Comparison of ENCODE assay signal across 25 cellular contexts in genomic region chr9:6121707-6122106, GRCh38.
"Had no signal": no experiment of that assay in that cellular context is flagged by ENCODE, and none has a peak within 500 bp of the region (broad histone marks: within the 10 kb centered on the region; RNA-seq: fewer than 3 reads in every experiment).

No MANE protein-coding gene starts in this region.

- H3K4me1 Mint-ChIP-seq: endodermal cell; immature natural killer cell; natural killer cell; stimulated activated naive B cell treated with anti-CD40 and anti-IgM and Interleukin-4, amounts not matched to agents 10 μg/mL and 1 μg/mL and 100 μg/mL, for 72 hours had no signal

- H3K27ac ChIP-seq: dorsolateral prefrontal cortex, esophagus muscularis mucosa, ovary, psoas muscle, sigmoid colon, thoracic aorta, tibial nerve, upper lobe of left lung had no signal

- H3K4me3 ChIP-seq: dorsolateral prefrontal cortex, esophagus muscularis mucosa, ovary, psoas muscle, sigmoid colon, thoracic aorta, tibial nerve, upper lobe of left lung had no signal

- H3K9me3 Mint-ChIP-seq: endodermal cell; immature natural killer cell; natural killer cell; stimulated activated naive B cell treated with anti-CD40 and anti-IgM and Interleukin-4, amounts not matched to agents 10 μg/mL and 1 μg/mL and 100 μg/mL, for 72 hours; stimulated activated naive CD8-positive, alpha-beta T cell treated with anti-CD3 and anti-CD28 coated beads, Interleukin-15, Interleukin-2, amounts not matched to agents 100 ng/mL and 50 ng/mL, for 24 hours had no signal

- H3K27me3 ChIP-seq: esophagus muscularis mucosa, ovary, sigmoid colon, tibial nerve, upper lobe of left lung had no signal

- ATAC-seq: natural killer cell; psoas muscle; right cardiac atrium; stimulated activated naive B cell treated with anti-CD40 and anti-IgM and Interleukin-4, amounts not matched to agents 10 μg/mL and 1 μg/mL and 100 μg/mL, for 72 hours had no signal

- H3K27ac Mint-ChIP-seq: endodermal cell; immature natural killer cell; natural killer cell; stimulated activated naive B cell treated with anti-CD40 and anti-IgM and Interleukin-4, amounts not matched to agents 10 μg/mL and 1 μg/mL and 100 μg/mL, for 72 hours; stimulated activated naive CD8-positive, alpha-beta T cell treated with anti-CD3 and anti-CD28 coated beads, Interleukin-15, Interleukin-2, amounts not matched to agents 100 ng/mL and 50 ng/mL, for 24 hours had no signal

- H3K36me3 Mint-ChIP-seq: immature natural killer cell; natural killer cell; stimulated activated naive B cell treated with anti-CD40 and anti-IgM and Interleukin-4, amounts not matched to agents 10 μg/mL and 1 μg/mL and 100 μg/mL, for 72 hours had no signal

- H3K36me3 ChIP-seq: esophagus muscularis mucosa, ovary, sigmoid colon, thoracic aorta, tibial nerve, upper lobe of left lung had no signal

- DNase-seq: cerebellar nuclear complex; cortex of kidney; dorsolateral prefrontal cortex; effector CD4-positive, alpha-beta T cell; endodermal cell; foreskin melanocyte; glutamatergic neuron; hypothalamus; immature natural killer cell; islet precursor cell; natural killer cell; occipital lobe; ovary; posterior cingulate gyrus; psoas muscle; right cardiac atrium; sigmoid colon; stimulated activated CD4-positive, alpha-beta T cell treated with anti-CD3 and anti-CD28 coated beads, Interleukin-4, amount 100 ng/mL, for 4 hours; stimulated activated naive B cell treated with anti-CD40 and anti-IgM and Interleukin-4, amounts not matched to agents 10 μg/mL and 1 μg/mL and 100 μg/mL, for 72 hours; upper lobe of left lung had no signal

- FAIRE-seq: urothelium cell line had no signal

- H3K9me3 ChIP-seq: esophagus muscularis mucosa, ovary, psoas muscle, sigmoid colon, thoracic aorta, tibial nerve, upper lobe of left lung had no signal

- H3K4me1 ChIP-seq: esophagus muscularis mucosa, sigmoid colon, tibial nerve had no signal

- H3K4me3 Mint-ChIP-seq: endodermal cell; immature natural killer cell; natural killer cell; stimulated activated naive B cell treated with anti-CD40 and anti-IgM and Interleukin-4, amounts not matched to agents 10 μg/mL and 1 μg/mL and 100 μg/mL, for 72 hours; stimulated activated naive CD8-positive, alpha-beta T cell treated with anti-CD3 and anti-CD28 coated beads, Interleukin-15, Interleukin-2, amounts not matched to agents 100 ng/mL and 50 ng/mL, for 24 hours had no signal
